ENCODE assay signal across 8 cellular contexts in genomic region chr19:1652471-1653299, GRCh38. TPM values are rescaled to one million over a fixed set of nuclear protein-coding genes. Genes with fewer than 3 reads are reported as not detected.
DNase-seq lines count a peak whose midpoint lies in the region; ATAC-seq and TF ChIP-seq lines count a peak whose summit lies in the region.

Gene TCF3 (minus strand): TSS chr19:1652615. CDS start chr19:1650248, 2,367 bp downstream.

- DNase-seq in GM13976 (ENCODE audit: low spot score), result peak; percentile 99
- peak; percentile 86 for DNase-seq in NCI-H146 treated with DMSO at 0.1 percent for 48 hours (lab: John Stamatoyannopoulos, UW; ENCODE audit: unreplicated experiment)
- peak; percentile 98 for DNase-seq in amniotic epithelial cell (ENCODE audit: low read depth)
- DNase-seq in heart left ventricle, result peak; percentile 97 to 99 (median 98)
- peak; percentile 97 for DNase-seq in pons (ENCODE audit: low spot score)
- peak; percentile 99 for DNase-seq in type B pancreatic cell (ENCODE audit: extremely low spot score, unreplicated experiment)

- H3K36me3 ChIP-seq in heart left ventricle, result peaks cover 0 to 16% (median 3%) of the 10 kb centered on the region in 9 donors

- H3K27me3 Mint-ChIP-seq in type B pancreatic cell, result no peaks in the 10 kb centered on the region

- intact Hi-C loops in T-helper 1 cell treated with Interleukin-12 subunit alpha and Interleukin-12 subunit beta and Interleukin-4 antibody, amounts not matched to agents 30 ng/mL and 1 ng/mL, for 36 hours (cut with micrococcal nuclease), result loop anchor here (1.0 to 10.0 kb wide), 10 partner anchors 47 to 972 kb away; partner anchors contain the start of genes ATP5F1D, ATP8B3, C19orf25 and DAZAP1
- intact Hi-C loops in heart left ventricle (cut with DNase I), result loop anchor here in 8 of 10 donors (1.0 to 5.0 kb wide), 5 partner anchors 45 to 162 kb away; partner anchors contain the start of genes UQCR11 (in 8 of the 8), MEX3D (in 1 of the 8), PCSK4 (in 1 of the 8) and REEP6 (in 1 of the 8)

- H3K4me1 Mint-ChIP-seq in type B pancreatic cell (ENCODE audit: unreplicated experiment), result peaks cover 15% of the 10 kb centered on the region

- H3K4me1 ChIP-seq in heart left ventricle, result peaks cover 0 to 22% (median 12%) of the 10 kb centered on the region in 12 donors

- in situ Hi-C loops in GM13976 (cut with MboI; ENCODE audit: low sequenced_read_pairs, unreplicated experiment), result no loop called here

- H3K27ac ChIP-seq in heart left ventricle, result peak within 1 kb of the TSS; percentile 99 to 100 (median 100)

- peaks cover 0 to 1% (median 0%) of the 10 kb centered on the region in 9 donors for H3K27me3 ChIP-seq in heart left ventricle

- TF ChIP-seq CTCF in GM13976 (IDR thresholded peaks at IDR 0.05; ENCODE audit: borderline replicate concordance, control extremely low read depth, extremely low read depth, insufficient read depth, missing control alignments) (no peak), heart left ventricle (IDR thresholded peaks at IDR 0.05) (no peak), type B pancreatic cell (conservative IDR thresholded peaks at IDR 0.05) (no peak)

- peak in 1 of 2 donors; percentile 56 for TF ChIP-seq POLR2A in heart left ventricle (IDR thresholded peaks at IDR 0.05)

- H3K36me3 Mint-ChIP-seq in type B pancreatic cell, result peaks cover 4% of the 10 kb centered on the region

- peak within 1 kb of the TSS; percentile 95 for H3K4me3 Mint-ChIP-seq in type B pancreatic cell

- H3K9me3 ChIP-seq in heart left ventricle, result no peaks in the 10 kb centered on the region

- no peaks in the 10 kb centered on the region for H3K9me3 Mint-ChIP-seq in type B pancreatic cell

- peak within 1 kb of the TSS; percentile 71 to 99 (median 88) for H3K4me3 ChIP-seq in heart left ventricle

- 1% methylated on average over 34 to 107 of the region's 107 CpGs for WGBS in heart left ventricle, 4 donors

- peak; percentile 66 for ATAC-seq in HG02870 (IDR thresholded peaks at IDR 0.05; ENCODE audit: unreplicated experiment)
- peak; percentile 98 to 99 (median 99) for ATAC-seq in heart left ventricle

- peak within 1 kb of the TSS; percentile 98 for H3K27ac Mint-ChIP-seq in type B pancreatic cell

RNA-seq across cellular contexts. Expression of gene TCF3, which starts in this region (rescaled TPM):
- 73.7 and 73.8 TPM in 2 replicates for total RNA-seq in T-helper 1 cell treated with Interleukin-12 subunit alpha and Interleukin-12 subunit beta and Interleukin-4 antibody, amounts not matched to agents 30 ng/mL and 1 ng/mL, for 36 hours
- total RNA-seq in heart left ventricle (10 to 100 TPM; 13.2 to 38.0 (median 22.3) TPM), type B pancreatic cell (ENCODE audit: low replicate concordance) (134 and 193 TPM in 2 replicates)
- 10 to 100 TPM; 13.4 to 40.2 TPM for polyA plus RNA-seq in heart left ventricle

Comparison
In these comparisons a context has a peak if more than half of its experiments do, and no peak if none do; other contexts are left out.
1. Peak in every context shown above with its lines: DNase-seq, ATAC-seq, H3K4me3 ChIP-seq and H3K27ac ChIP-seq.